Comparison of ENCODE assay signal across 33 cellular contexts in the genomic region with DNA sequence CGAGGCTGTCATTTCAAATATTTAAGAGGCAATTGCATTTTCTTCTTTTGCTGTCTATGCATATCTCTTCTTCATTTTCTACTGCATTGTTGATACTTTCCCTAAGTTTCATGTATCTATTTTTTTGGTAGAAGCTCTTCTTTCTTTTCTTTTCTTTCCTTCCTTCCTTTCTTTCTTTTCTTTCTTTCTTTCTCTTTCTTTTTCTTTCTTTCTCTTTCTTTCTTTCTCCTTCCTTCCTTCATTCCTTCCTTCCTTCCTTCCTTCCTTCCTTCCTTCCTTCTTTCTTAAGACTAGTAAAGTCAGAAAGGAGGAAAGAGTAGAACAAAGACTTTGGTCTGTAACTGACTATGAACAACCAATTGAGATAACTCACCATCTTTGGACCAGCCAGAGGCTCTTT.
"Had no signal": no experiment of that assay in that cellular context is flagged by ENCODE, and none has a peak within 500 bp of the region (broad histone marks: within the 10 kb centered on the region; RNA-seq: fewer than 3 reads in every experiment).

No MANE protein-coding gene starts in this region.

- H3K27me3 Mint-ChIP-seq: activated B cell treated with CpG ODN at 0.5 μM for 24 hours had no signal

- ATAC-seq: activated CD8-positive, alpha-beta memory T cell treated with anti-CD3 and anti-CD28 coated beads, Interleukin-2, amount 10 ng/mL, durations not matched to agents 7 days and 5 days; activated CD8-positive, alpha-beta T cell treated with anti-CD3 and anti-CD28 coated beads, Interleukin-2, amount 10 ng/mL, durations not matched to agents 7 days and 5 days; activated naive CD4-positive, alpha-beta T cell treated with anti-CD3 and anti-CD28 coated beads, Interleukin-2, amount 50 U/mL, for 72 hours; body of pancreas had no signal

- H3K4me3 ChIP-seq: adrenal gland, body of pancreas, breast epithelium had no signal

- DNase-seq: activated B cell treated with CpG ODN at 0.5 μM for 24 hours; activated CD4-positive, alpha-beta memory T cell treated with anti-CD3 and anti-CD28 coated beads, Interleukin-2, amount 10 ng/mL, durations not matched to agents 7 days and 5 days; activated CD4-positive, alpha-beta T cell treated with anti-CD3 and anti-CD28 coated beads for 4 hours; activated CD4-positive, alpha-beta T cell treated with anti-CD3 and anti-CD28 coated beads, Interleukin-2, amount 10 ng/mL, durations not matched to agents 24 days and 14 days; activated CD4-positive, alpha-beta T cell treated with anti-CD3 and anti-CD28 coated beads, Interleukin-2, amount 50 U/mL, for 48 hours; activated CD4-positive, CD25-positive, alpha-beta regulatory T cell treated with anti-CD3 and anti-CD28 coated beads, Interleukin-2, amount 50 U/mL, for 72 hours; activated CD8-positive, alpha-beta memory T cell treated with anti-CD3 and anti-CD28 coated beads for 24 hours; activated CD8-positive, alpha-beta memory T cell treated with anti-CD3 and anti-CD28 coated beads, Interleukin-2, amount 10 ng/mL, durations not matched to agents 7 days and 5 days; activated CD8-positive, alpha-beta memory T cell treated with anti-CD3 and anti-CD28 coated beads, Interleukin-2, amount 50 U/mL, for 48 hours; activated CD8-positive, alpha-beta T cell treated with anti-CD3 and anti-CD28 coated beads, Interleukin-2, amount 10 ng/mL, durations not matched to agents 7 days and 5 days; activated effector memory CD4-positive, alpha-beta T cell treated with anti-CD3 and anti-CD28 coated beads, Interleukin-2, amount 50 U/mL, for 16 hours; activated gamma-delta T cell treated with Interleukin-2 at 50 U/mL for 16 hours; activated naive CD4-positive, alpha-beta T cell; activated naive CD4-positive, alpha-beta T cell treated with anti-CD3 and anti-CD28 coated beads, Interleukin-2, amount 10 ng/mL, durations not matched to agents 7 days and 5 days; activated naive CD8-positive, alpha-beta T cell treated with anti-CD3 and anti-CD28 coated beads for 36 hours; activated T-cell treated with anti-CD3 and anti-CD28 coated beads, Interleukin-2, amount 50 U/mL, for 24 hours; activated T-cell treated with anti-CD3 and anti-CD28 coated beads, Interleukin-2, amount 50 U/mL, for 48 hours; adrenal gland; amniotic stem cell; body of pancreas; brain microvascular endothelial cell; central memory CD4-positive, alpha-beta T cell; SW 1271; T-helper 1 cell; T-helper 2 cell; T-helper 9 cell had no signal

- H3K4me1 ChIP-seq: adrenal gland, body of pancreas had no signal

- H3K4me3 Mint-ChIP-seq: activated B cell treated with CpG ODN at 0.5 μM for 24 hours; activated CD4-positive, alpha-beta memory T cell treated with anti-CD3 and anti-CD28 coated beads, Interleukin-2, amount 10 ng/mL, durations not matched to agents 7 days and 5 days; activated CD4-positive, alpha-beta T cell treated with anti-CD3 and anti-CD28 coated beads, Interleukin-2, amount 10 ng/mL, durations not matched to agents 24 days and 14 days; activated CD8-positive, alpha-beta memory T cell treated with anti-CD3 and anti-CD28 coated beads, Interleukin-2, amount 10 ng/mL, durations not matched to agents 7 days and 5 days; activated CD8-positive, alpha-beta T cell treated with anti-CD3 and anti-CD28 coated beads, Interleukin-2, amount 10 ng/mL, durations not matched to agents 7 days and 5 days; activated naive CD4-positive, alpha-beta T cell treated with anti-CD3 and anti-CD28 coated beads, Interleukin-2, amount 10 ng/mL, durations not matched to agents 7 days and 5 days; activated naive CD8-positive, alpha-beta T cell treated with anti-CD3 and anti-CD28 coated beads for 36 hours; activated T-cell treated with anti-CD3 and anti-CD28 coated beads, Interleukin-2, amount 50 U/mL, for 24 hours; T-helper 1 cell treated with Interleukin-12 subunit alpha and Interleukin-12 subunit beta and Interleukin-4 antibody, amounts not matched to agents 30 μg/mL and 1 μg/mL, for 36 hours; T-helper 2 cell treated with Interferon-gamma antibody and Interleukin-4, amounts not matched to agents 5 μg/mL and 100 μg/mL, for 36 hours had no signal

- H3K36me3 Mint-ChIP-seq: activated naive CD4-positive, alpha-beta T cell treated with anti-CD3 and anti-CD28 coated beads, Interleukin-2, amount 10 ng/mL, durations not matched to agents 7 days and 5 days had no signal

- H3K27me3 ChIP-seq: adrenal gland, body of pancreas, brain microvascular endothelial cell, breast epithelium had no signal

- H3K27ac ChIP-seq: adrenal gland, body of pancreas, brain microvascular endothelial cell, breast epithelium, VCaP had no signal

- FAIRE-seq: astrocyte, TTC549 had no signal

- H3K27ac Mint-ChIP-seq: activated B cell treated with CpG ODN at 0.5 μM for 24 hours; activated CD4-positive, alpha-beta memory T cell treated with anti-CD3 and anti-CD28 coated beads, Interleukin-2, amount 10 ng/mL, durations not matched to agents 7 days and 5 days; activated CD4-positive, alpha-beta T cell treated with anti-CD3 and anti-CD28 coated beads, Interleukin-2, amount 10 ng/mL, durations not matched to agents 24 days and 14 days; activated CD8-positive, alpha-beta memory T cell treated with anti-CD3 and anti-CD28 coated beads, Interleukin-2, amount 10 ng/mL, durations not matched to agents 7 days and 5 days; activated CD8-positive, alpha-beta T cell treated with anti-CD3 and anti-CD28 coated beads, Interleukin-2, amount 10 ng/mL, durations not matched to agents 7 days and 5 days; activated naive CD4-positive, alpha-beta T cell treated with anti-CD3 and anti-CD28 coated beads, Interleukin-2, amount 10 ng/mL, durations not matched to agents 7 days and 5 days; activated naive CD4-positive, alpha-beta T cell treated with anti-CD3 and anti-CD28 coated beads, Interleukin-2, amount 50 U/mL, for 72 hours; activated naive CD8-positive, alpha-beta T cell treated with anti-CD3 and anti-CD28 coated beads for 36 hours; activated T-cell treated with anti-CD3 and anti-CD28 coated beads, Interleukin-2, amount 50 U/mL, for 24 hours; T-helper 1 cell treated with Interleukin-12 subunit alpha and Interleukin-12 subunit beta and Interleukin-4 antibody, amounts not matched to agents 30 μg/mL and 1 μg/mL, for 36 hours; T-helper 2 cell treated with Interferon-gamma antibody and Interleukin-4, amounts not matched to agents 5 μg/mL and 100 μg/mL, for 36 hours had no signal

- H3K9me3 ChIP-seq: adrenal gland, body of pancreas, breast epithelium had no signal

- H3K36me3 ChIP-seq: adrenal gland, breast epithelium had no signal

- H3K4me1 Mint-ChIP-seq: activated B cell treated with CpG ODN at 0.5 μM for 24 hours; activated CD4-positive, alpha-beta memory T cell treated with anti-CD3 and anti-CD28 coated beads, Interleukin-2, amount 10 ng/mL, durations not matched to agents 7 days and 5 days; activated CD4-positive, alpha-beta T cell treated with anti-CD3 and anti-CD28 coated beads, Interleukin-2, amount 10 ng/mL, durations not matched to agents 24 days and 14 days; activated CD8-positive, alpha-beta memory T cell treated with anti-CD3 and anti-CD28 coated beads, Interleukin-2, amount 10 ng/mL, durations not matched to agents 7 days and 5 days; activated naive CD4-positive, alpha-beta T cell treated with anti-CD3 and anti-CD28 coated beads, Interleukin-2, amount 10 ng/mL, durations not matched to agents 7 days and 5 days; activated naive CD8-positive, alpha-beta T cell treated with anti-CD3 and anti-CD28 coated beads for 36 hours had no signal
